Comparison of ENCODE assay signal across 14 cellular contexts in genomic region chr10:27844223-27844622, GRCh38.
"Had no signal": no experiment of that assay in that cellular context is flagged by ENCODE, and none has a peak within 500 bp of the region (broad histone marks: within the 10 kb centered on the region; RNA-seq: fewer than 3 reads in every experiment).

No MANE protein-coding gene starts in this region.

- H3K36me3 ChIP-seq: gastrocnemius medialis had no signal

- H3K4me3 ChIP-seq: gastrocnemius medialis, smooth muscle cell, testis had no signal

- H3K27ac ChIP-seq: gastrocnemius medialis, testis, VCaP had no signal

- H3K4me1 ChIP-seq: gastrocnemius medialis, testis had no signal

- H3K27me3 ChIP-seq: gastrocnemius medialis, testis had no signal

- ATAC-seq: activated naive CD8-positive, alpha-beta T cell treated with anti-CD3 and anti-CD28 coated beads, Interleukin-2, amount 50 U/mL, for 24 hours; gastrocnemius medialis; natural killer cell; stimulated activated naive CD8-positive, alpha-beta T cell treated with anti-CD3 and anti-CD28 coated beads, Interleukin-15, amount 100 ng/mL, for 72 hours had no signal

- DNase-seq: activated CD4-positive, alpha-beta T cell treated with anti-CD3 and anti-CD28 coated beads for 1 hour; activated CD4-positive, alpha-beta T cell treated with anti-CD3 and anti-CD28 coated beads, Interleukin-2, amount 50 U/mL, for 4 hours; activated naive CD4-positive, alpha-beta T cell treated with anti-CD3 and anti-CD28 coated beads for 36 hours; activated naive CD8-positive, alpha-beta T cell treated with anti-CD3 and anti-CD28 coated beads, Interleukin-2, amount 50 U/mL, for 24 hours; aorta; erythroblast; gastrocnemius medialis; islet precursor cell; mesenchymal stem cell; natural killer cell; stimulated activated naive CD8-positive, alpha-beta T cell treated with anti-CD3 and anti-CD28 coated beads, Interleukin-15, amount 100 ng/mL, for 72 hours; testis had no signal

- H3K9me3 ChIP-seq: gastrocnemius medialis, testis had no signal
